19 cellular contexts compared by ENCODE assay signal in genomic region chr1:145855426-145855948, GRCh38. TPM values are rescaled to one million over a fixed set of nuclear protein-coding genes. Genes with fewer than 3 reads are reported as not detected.
DNase-seq lines count a peak whose midpoint lies in the region; ATAC-seq and TF ChIP-seq lines count a peak whose summit lies in the region.
"Had no signal": no experiment of that assay in that cellular context is flagged by ENCODE, and none has a peak within 500 bp of the region (broad histone marks: within the 10 kb centered on the region; RNA-seq: fewer than 3 reads in every experiment).

No MANE protein-coding gene starts in this region.

- TF ChIP-seq CTCF in HFF-Myc (IDR thresholded peaks at IDR 0.05; ENCODE audit: low read depth, low read length, missing control alignments) = peak; percentile 29
- peak; percentile 19 for TF ChIP-seq CTCF in foreskin keratinocyte (conservative IDR thresholded peaks at IDR 0.05)
- TF ChIP-seq CTCF in prostate gland (IDR thresholded peaks at IDR 0.05) = no peak

- no peak overlapping the region for H3K4me3 ChIP-seq in CD4-positive, CD25-positive, alpha-beta regulatory T cell (ENCODE audit: low read depth, low read length)
- H3K4me3 ChIP-seq in HFF-Myc (replicated peaks; ENCODE audit: low read depth, low read length) = no peak overlapping the region
- no peak overlapping the region for H3K4me3 ChIP-seq in prostate gland

- peak overlapping the region; percentile 34 to 99 (median 70) for H3K4me3 Mint-ChIP-seq in CD4-positive, CD25-positive, alpha-beta regulatory T cell
- no peak overlapping the region for H3K4me3 Mint-ChIP-seq in T-helper 17 cell
- no peak overlapping the region for H3K4me3 Mint-ChIP-seq in activated T-cell treated with anti-CD3 and anti-CD28 coated beads, Interleukin-2, amount 50 U/mL, for 4 hours

- no peak for DNase-seq in CD4-positive, CD25-positive, alpha-beta regulatory T cell
- DNase-seq in HFF-Myc (ENCODE audit: extremely low read depth, low read depth) = no peak
- DNase-seq in T-helper 17 cell = no peak
- DNase-seq in foreskin keratinocyte = no peak
- DNase-seq in prostate gland (ENCODE audit: low spot score) = no peak
- DNase-seq in activated T-cell treated with anti-CD3 and anti-CD28 coated beads, Interleukin-2, amount 50 U/mL, for 4 hours = no peak
- DNase-seq: activated CD8-positive, alpha-beta memory T cell treated with anti-CD3 and anti-CD28 coated beads, Interleukin-2, amount 50 U/mL, for 48 hours; C1 segment of cervical spinal cord; cerebellar nuclear complex; erythroblast; NCI-H1930; NCI-H524 treated with DMSO at 0.1 percent for 48 hours; RPMI8226; small intestine; stimulated activated naive CD4-positive, alpha-beta T cell had no signal

- peaks cover 4% of the 10 kb centered on the region for H3K27me3 Mint-ChIP-seq in CD4-positive, CD25-positive, alpha-beta regulatory T cell
- H3K27me3 Mint-ChIP-seq in T-helper 17 cell = no peaks in the 10 kb centered on the region
- no peaks in the 10 kb centered on the region for H3K27me3 Mint-ChIP-seq in activated T-cell treated with anti-CD3 and anti-CD28 coated beads, Interleukin-2, amount 50 U/mL, for 4 hours (ENCODE audit: low read depth)

- ATAC-seq in CD4-positive, CD25-positive, alpha-beta regulatory T cell (ENCODE audit: low read depth in 2 of 2) = no peak
- ATAC-seq in T-helper 17 cell (no peak), foreskin keratinocyte (no peak), GM21723 (IDR thresholded peaks at IDR 0.05; ENCODE audit: unreplicated experiment) (no peak)
- ATAC-seq in activated T-cell treated with anti-CD3 and anti-CD28 coated beads, Interleukin-2, amount 50 U/mL, for 4 hours = no peak

- peak overlapping the region in 2 of 3 donors; percentile 27 to 37 for H3K27ac Mint-ChIP-seq in CD4-positive, CD25-positive, alpha-beta regulatory T cell
- peak overlapping the region; percentile 82 for H3K27ac Mint-ChIP-seq in T-helper 17 cell
- H3K27ac Mint-ChIP-seq: T-helper 1 cell treated with Interleukin-12 subunit alpha and Interleukin-12 subunit beta and Interleukin-4 antibody, amounts not matched to agents 30 μg/mL and 1 μg/mL, for 36 hours had no signal

- WGBS in prostate gland = 83% methylated on average over 7 of the region's 7 CpGs

- intact Hi-C loops in prostate gland (cut with DNase I) = no loop called here

- H3K36me3 Mint-ChIP-seq in CD4-positive, CD25-positive, alpha-beta regulatory T cell = peaks cover 38% of the 10 kb centered on the region
- H3K36me3 Mint-ChIP-seq in T-helper 17 cell (ENCODE audit: low read depth) = peaks cover 17% of the 10 kb centered on the region
- peaks cover 15% of the 10 kb centered on the region for H3K36me3 Mint-ChIP-seq in activated T-cell treated with anti-CD3 and anti-CD28 coated beads, Interleukin-2, amount 50 U/mL, for 4 hours (ENCODE audit: insufficient read depth)

- peaks cover 0 to 1% (median 0%) of the 10 kb centered on the region in 7 donors for H3K9me3 Mint-ChIP-seq in CD4-positive, CD25-positive, alpha-beta regulatory T cell
- no peaks in the 10 kb centered on the region for H3K9me3 Mint-ChIP-seq in activated T-cell treated with anti-CD3 and anti-CD28 coated beads, Interleukin-2, amount 50 U/mL, for 4 hours
- H3K9me3 Mint-ChIP-seq: T-helper 1 cell treated with Interleukin-12 subunit alpha and Interleukin-12 subunit beta and Interleukin-4 antibody, amounts not matched to agents 30 μg/mL and 1 μg/mL, for 36 hours had no signal

- no peaks in the 10 kb centered on the region for H3K27me3 ChIP-seq in CD4-positive, CD25-positive, alpha-beta regulatory T cell (ENCODE audit: control insufficient read depth, insufficient read depth, low read length)
- no peaks in the 10 kb centered on the region for H3K27me3 ChIP-seq in foreskin keratinocyte
- no peaks in the 10 kb centered on the region for H3K27me3 ChIP-seq in prostate gland (replicated peaks; ENCODE audit: insufficient read depth)

- H3K9me3 ChIP-seq in CD4-positive, CD25-positive, alpha-beta regulatory T cell (ENCODE audit: control insufficient read depth in 2 of 2, low read length in 2 of 2) = no peaks in the 10 kb centered on the region
- H3K9me3 ChIP-seq in T-helper 17 cell (ENCODE audit: control insufficient read depth, low read length, poor library complexity, severe bottlenecking) = no peaks in the 10 kb centered on the region
- H3K9me3 ChIP-seq in prostate gland = no peaks in the 10 kb centered on the region

- no peak for TF ChIP-seq POLR2A in prostate gland (IDR thresholded peaks at IDR 0.05)

- no peak overlapping the region for H3K27ac ChIP-seq in CD4-positive, CD25-positive, alpha-beta regulatory T cell (ENCODE audit: insufficient read depth, low read length, poor library complexity, severe bottlenecking)
- H3K27ac ChIP-seq in foreskin keratinocyte (no peak overlapping the region), prostate gland (no peak overlapping the region)

- peaks cover 44% of the 10 kb centered on the region for H3K36me3 ChIP-seq in CD4-positive, CD25-positive, alpha-beta regulatory T cell (ENCODE audit: control insufficient read depth, insufficient read depth, low read length)
- peaks cover 8 to 23% of the 10 kb centered on the region in 2 donors for H3K36me3 ChIP-seq in prostate gland

- peaks cover 0 to 30% (median 12%) of the 10 kb centered on the region in 4 donors for H3K4me1 Mint-ChIP-seq in CD4-positive, CD25-positive, alpha-beta regulatory T cell
- H3K4me1 Mint-ChIP-seq in T-helper 17 cell = peaks cover 22% of the 10 kb centered on the region
- peaks cover 9% of the 10 kb centered on the region for H3K4me1 Mint-ChIP-seq in activated T-cell treated with anti-CD3 and anti-CD28 coated beads, Interleukin-2, amount 50 U/mL, for 4 hours (ENCODE audit: low read depth)

- peaks cover 17% of the 10 kb centered on the region for H3K4me1 ChIP-seq in CD4-positive, CD25-positive, alpha-beta regulatory T cell (ENCODE audit: control insufficient read depth, insufficient read depth, low read length, poor library complexity, severe bottlenecking)
- H3K4me1 ChIP-seq in foreskin keratinocyte (no peaks in the 10 kb centered on the region), prostate gland (replicated peaks) (peaks cover 5% of the 10 kb centered on the region)

RNA-seq across cellular contexts. Expression of gene PIAS3, which starts 3.4 kb away (rescaled TPM):
- 21.9 TPM for total RNA-seq in CD4-positive, CD25-positive, alpha-beta regulatory T cell
- polyA plus RNA-seq in CD4-positive, CD25-positive, alpha-beta regulatory T cell = 10 to 100 TPM in 3 of 4 donors, 1 to 10 TPM in 1; 8.8 to 16.3 (median 11.8) TPM
- 10 to 100 TPM; 19.0 to 20.0 TPM for total RNA-seq in T-helper 17 cell
- total RNA-seq in foreskin keratinocyte = 32.3 TPM in 2 replicates
- 24.5 and 28.6 TPM in 2 replicates for polyA plus RNA-seq in foreskin keratinocyte
- 10 to 100 TPM; 41.7 to 48.8 TPM for total RNA-seq in prostate gland
- total RNA-seq in activated T-cell treated with anti-CD3 and anti-CD28 coated beads, Interleukin-2, amount 50 U/mL, for 4 hours = 10 to 100 TPM; 10.6 to 14.2 (median 12.0) TPM

RNA-seq across cellular contexts. Expression of gene NUDT17, which starts 10.1 kb away (rescaled TPM):
- 3.5 TPM for total RNA-seq in CD4-positive, CD25-positive, alpha-beta regulatory T cell
- 1 to 10 TPM; 1.6 to 4.8 (median 2.8) TPM for polyA plus RNA-seq in CD4-positive, CD25-positive, alpha-beta regulatory T cell
- total RNA-seq in T-helper 17 cell (1 to 10 TPM; 2.1 to 2.2 TPM), foreskin keratinocyte (1.9 and 2.7 TPM in 2 replicates), prostate gland (1 to 10 TPM; 3.5 to 8.6 TPM)
- polyA plus RNA-seq in foreskin keratinocyte = 2.2 and 2.5 TPM in 2 replicates
- 1 to 10 TPM; 2.1 to 3.1 (median 2.8) TPM for total RNA-seq in activated T-cell treated with anti-CD3 and anti-CD28 coated beads, Interleukin-2, amount 50 U/mL, for 4 hours

RNA-seq across cellular contexts. Expression of gene ANKRD35, which starts 30.2 kb away (rescaled TPM):
- total RNA-seq in CD4-positive, CD25-positive, alpha-beta regulatory T cell = 0.17 TPM
- under 1 TPM; 0.24 to 0.45 (median 0.29) TPM for polyA plus RNA-seq in CD4-positive, CD25-positive, alpha-beta regulatory T cell
- total RNA-seq in T-helper 17 cell = not detected
- 0.14 and 0.21 TPM in 2 replicates for total RNA-seq in foreskin keratinocyte
- 0.26 and 0.41 TPM in 2 replicates for polyA plus RNA-seq in foreskin keratinocyte
- 1 to 10 TPM; 6.6 to 7.5 TPM for total RNA-seq in prostate gland
- total RNA-seq in activated T-cell treated with anti-CD3 and anti-CD28 coated beads, Interleukin-2, amount 50 U/mL, for 4 hours = under 1 TPM; 0.05 to 0.42 (median 0.10) TPM
- total RNA-seq: mononuclear cell, osteocyte had no signal

RNA-seq across cellular contexts. Expression of gene POLR3C, which starts 31.5 kb away (rescaled TPM):
- 30.3 TPM for total RNA-seq in CD4-positive, CD25-positive, alpha-beta regulatory T cell
- 10 to 100 TPM; 45.1 to 52.2 (median 48.0) TPM for polyA plus RNA-seq in CD4-positive, CD25-positive, alpha-beta regulatory T cell
- total RNA-seq in T-helper 17 cell (10 to 100 TPM; 19.3 to 25.1 TPM), foreskin keratinocyte (28.9 and 30.8 TPM in 2 replicates), prostate gland (10 to 100 TPM; 22.5 to 48.0 TPM)
- 17.0 and 20.1 TPM in 2 replicates for polyA plus RNA-seq in foreskin keratinocyte
- total RNA-seq in activated T-cell treated with anti-CD3 and anti-CD28 coated beads, Interleukin-2, amount 50 U/mL, for 4 hours = 10 to 100 TPM; 55.6 to 64.5 (median 55.8) TPM

RNA-seq across cellular contexts. Expression of gene RNF115, which starts 31.6 kb away (rescaled TPM):
- total RNA-seq in CD4-positive, CD25-positive, alpha-beta regulatory T cell = 17.3 TPM
- 1 to 10 TPM; 4.1 to 7.6 (median 6.0) TPM for polyA plus RNA-seq in CD4-positive, CD25-positive, alpha-beta regulatory T cell
- total RNA-seq in T-helper 17 cell = 10 to 100 TPM; 14.0 to 16.6 TPM
- 7.0 and 7.4 TPM in 2 replicates for total RNA-seq in foreskin keratinocyte
- 5.9 and 6.4 TPM in 2 replicates for polyA plus RNA-seq in foreskin keratinocyte
- total RNA-seq in prostate gland = 10 to 100 TPM; 12.5 to 21.4 TPM
- total RNA-seq in activated T-cell treated with anti-CD3 and anti-CD28 coated beads, Interleukin-2, amount 50 U/mL, for 4 hours = 10 to 100 TPM; 12.6 to 13.5 (median 12.6) TPM

Comparison
In these comparisons a context has a peak if more than half of its experiments do, and no peak if none do; other contexts are left out.
1. H3K4me3 Mint-ChIP-seq: peak in CD4-positive, CD25-positive, alpha-beta regulatory T cell (4 of 4); none in T-helper 17 cell (single experiment) and activated T-cell treated with anti-CD3 and anti-CD28 coated beads, Interleukin-2, amount 50 U/mL, for 4 hours (single experiment).
2. CTCF ChIP-seq: peak in HFF-Myc (single experiment) and foreskin keratinocyte (single experiment); none in prostate gland (0 of 4).